Comparison of ENCODE assay signal across 8 cellular contexts in genomic region chr7:122143751-122144711, GRCh38. TPM values are rescaled to one million over a fixed set of nuclear protein-coding genes. Genes with fewer than 3 reads are reported as not detected.
DNase-seq lines count a peak whose midpoint lies in the region; ATAC-seq and TF ChIP-seq lines count a peak whose summit lies in the region.

Gene AASS (minus strand): TSS chr7:122144249. CDS start chr7:122133726, 10,523 bp downstream.

- ATAC-seq in GM19395 (IDR thresholded peaks at IDR 0.05; ENCODE audit: unreplicated experiment) (peak; percentile 100), HG03520 (IDR thresholded peaks at IDR 0.05; ENCODE audit: unreplicated experiment) (peak; percentile 100)
- ATAC-seq in activated T-cell treated with anti-CD3 and anti-CD28 coated beads, Interleukin-2, amount 50 U/mL, for 4 hours: peak; percentile 97

- peak; percentile 99 for DNase-seq in Ammon's horn (ENCODE audit: low spot score)
- peak; percentile 91 for DNase-seq in NCI-H82 treated with DMSO at 0.1 percent for 48 hours (lab: John Stamatoyannopoulos, UW; ENCODE audit: unreplicated experiment)
- DNase-seq in activated T-cell treated with anti-CD3 and anti-CD28 coated beads, Interleukin-2, amount 50 U/mL, for 4 hours: peak; percentile 72
- DNase-seq in epithelial cell of proximal tubule (ENCODE audit: low read depth): peak; percentile 76
- DNase-seq in middle frontal gyrus (ENCODE audit: extremely low spot score, low spot score): peak; percentile 95
- DNase-seq in stimulated activated CD8-positive, alpha-beta memory T cell treated with anti-CD3 and anti-CD28 coated beads, Interleukin-15, amount 100 ng/mL, for 4 hours (ENCODE audit: low read depth in 2 of 2): peak; percentile 43 to 59

- H3K36me3 Mint-ChIP-seq in activated T-cell treated with anti-CD3 and anti-CD28 coated beads, Interleukin-2, amount 50 U/mL, for 4 hours (ENCODE audit: insufficient read depth): no peaks in the 10 kb centered on the region

- peaks cover 39% of the 10 kb centered on the region for H3K27me3 Mint-ChIP-seq in activated T-cell treated with anti-CD3 and anti-CD28 coated beads, Interleukin-2, amount 50 U/mL, for 4 hours (ENCODE audit: low read depth)

- H3K4me3 ChIP-seq in epithelial cell of proximal tubule (ENCODE audit: low read depth, low read length): peak within 1 kb of the TSS; percentile 92

- no peaks in the 10 kb centered on the region for H3K9me3 Mint-ChIP-seq in activated T-cell treated with anti-CD3 and anti-CD28 coated beads, Interleukin-2, amount 50 U/mL, for 4 hours

- peak within 1 kb of the TSS; percentile 95 for H3K4me3 Mint-ChIP-seq in activated T-cell treated with anti-CD3 and anti-CD28 coated beads, Interleukin-2, amount 50 U/mL, for 4 hours

- peaks cover 11% of the 10 kb centered on the region for H3K4me1 Mint-ChIP-seq in activated T-cell treated with anti-CD3 and anti-CD28 coated beads, Interleukin-2, amount 50 U/mL, for 4 hours (ENCODE audit: low read depth)

- peak; percentile 5 for TF ChIP-seq CTCF in epithelial cell of proximal tubule (conservative IDR thresholded peaks at IDR 0.05; ENCODE audit: low read depth, low read length)

RNA-seq across cellular contexts. Expression of gene AASS, which starts in this region (rescaled TPM):
- total RNA-seq in activated T-cell treated with anti-CD3 and anti-CD28 coated beads, Interleukin-2, amount 50 U/mL, for 4 hours: under 1 TPM; 0.65 to 0.90 (median 0.83) TPM
- total RNA-seq in epithelial cell of proximal tubule: 8.1 and 11.9 TPM in 2 replicates

Comparison
In these comparisons a context has a peak if more than half of its experiments do, and no peak if none do; other contexts are left out.
1. Peak in every context shown above with its lines: DNase-seq, ATAC-seq and H3K4me3 ChIP-seq.
2. Peak in DNase-seq and ATAC-seq in activated T-cell treated with anti-CD3 and anti-CD28 coated beads, Interleukin-2, amount 50 U/mL, for 4 hours; RNA of the gene not detected or under 1 TPM.